In the genomic region with DNA sequence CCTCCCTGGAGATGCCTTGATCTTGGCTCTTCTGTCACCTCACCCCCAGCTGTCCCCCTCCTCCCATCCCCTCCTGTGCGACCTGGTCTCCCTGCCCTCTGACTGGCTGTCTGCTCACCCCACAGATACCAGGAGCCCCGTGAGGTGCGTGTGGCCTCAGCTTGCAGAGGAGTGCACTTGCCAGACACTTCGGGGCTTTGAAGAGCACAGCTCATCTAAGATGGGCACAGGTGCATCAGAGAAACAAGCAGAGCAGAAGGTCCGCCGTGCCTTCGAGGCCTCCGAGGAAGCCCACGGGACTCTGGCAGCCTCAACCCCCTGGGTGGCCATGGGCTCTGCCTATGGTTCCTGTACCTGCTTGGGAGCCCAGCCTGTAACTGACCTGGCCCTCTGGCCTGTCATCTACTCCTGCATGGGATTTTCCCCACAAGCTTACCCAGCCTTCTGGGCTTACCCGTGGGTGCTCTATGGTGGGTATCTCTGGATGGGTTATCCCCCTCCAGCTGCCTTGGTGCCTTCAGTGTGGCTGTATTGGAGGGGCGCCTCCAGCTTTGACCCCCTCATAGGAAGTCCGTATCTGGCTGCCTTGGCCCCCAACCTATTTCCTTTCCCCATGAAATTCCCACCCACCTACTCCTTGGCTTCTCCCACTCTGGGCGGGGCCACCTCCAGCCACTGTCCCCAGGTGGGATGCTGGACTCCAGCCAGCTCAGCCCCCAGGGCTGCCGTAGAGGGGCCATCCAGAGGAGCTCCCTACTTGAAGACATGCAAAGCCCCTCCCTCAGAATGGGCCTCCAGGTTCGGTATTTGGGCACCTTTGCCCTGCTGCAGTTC, we compare ENCODE assay signal across 22 cellular contexts. TPM values are rescaled to one million over a fixed set of nuclear protein-coding genes. Genes with fewer than 3 reads are reported as not detected.
A peak's percentile ranks its signal among the peaks of the same experiment; 100 is the strongest.
DNase-seq lines count a peak whose midpoint lies in the region; ATAC-seq and TF ChIP-seq lines count a peak whose summit lies in the region.
"Had no signal": no experiment of that assay in that cellular context is flagged by ENCODE, and none has a peak within 500 bp of the region (broad histone marks: within the 10 kb centered on the region; RNA-seq: fewer than 3 reads in every experiment).

No MANE protein-coding gene starts in this region.

- H2BK12ac ChIP-seq in neuronal stem cell (ENCODE audit: low read length) (no peak overlapping the region), trophoblast cell (ENCODE audit: low read length) (no peak overlapping the region)

- in situ Hi-C loops in gastrocnemius medialis (cut with MboI; ENCODE audit: low sequenced_read_pairs in 4 of 4): loop anchor here in 1 of 4 donors (25.0 kb wide), 1 partner anchor 434 kb away; no protein-coding TSS in a partner anchor

- no peak overlapping the region for H2AFZ ChIP-seq in neuronal stem cell (ENCODE audit: low read length)
- no peak overlapping the region for H2AFZ ChIP-seq in trophoblast cell (ENCODE audit: insufficient read depth, low read length, poor library complexity)

- H3K14ac ChIP-seq in neuronal stem cell (ENCODE audit: low read length) (peak overlapping the region; percentile 44), trophoblast cell (ENCODE audit: low read length) (no peak overlapping the region)

- no peaks in the 10 kb centered on the region for H3K79me2 ChIP-seq in trophoblast cell (ENCODE audit: control insufficient read depth, insufficient read depth, low read length, poor library complexity)

- H4K91ac ChIP-seq in neuronal stem cell (ENCODE audit: low read depth, low read length, poor library complexity) (no peak overlapping the region), trophoblast cell (ENCODE audit: low read depth, low read length) (no peak overlapping the region)

- peaks cover 2% of the 10 kb centered on the region for H3K9me3 ChIP-seq in endodermal cell (ENCODE audit: control insufficient read depth, low read length)
- H3K9me3 ChIP-seq in neuronal stem cell (replicated peaks in 1 of 2; ENCODE audit: control insufficient read depth in 2 of 2, insufficient read depth in 1 of 2, low read depth in 1 of 2, low read length in 2 of 2): peaks cover 0 to 5% of the 10 kb centered on the region in 2 donors
- no peaks in the 10 kb centered on the region for H3K9me3 ChIP-seq in gastrocnemius medialis
- H3K9me3 ChIP-seq in trophoblast cell (ENCODE audit: insufficient read depth, low read depth, low read length): no peaks in the 10 kb centered on the region
- H3K9me3 ChIP-seq: SK-N-SH had no signal

- H2BK5ac ChIP-seq in neuronal stem cell (ENCODE audit: low read length): no peak overlapping the region
- H2BK5ac ChIP-seq in trophoblast cell (ENCODE audit: low read depth, low read length, poor library complexity): no peak overlapping the region

- H3K18ac ChIP-seq in neuronal stem cell (ENCODE audit: low read length) (peak overlapping the region; percentile 53), trophoblast cell (ENCODE audit: low read length) (no peak overlapping the region)

- H3K4me3 Mint-ChIP-seq in activated CD4-positive, alpha-beta T cell treated with anti-CD3 and anti-CD28 coated beads, Interleukin-2, amount 10 ng/mL, durations not matched to agents 24 days and 14 days: no peak overlapping the region
- no peak overlapping the region for H3K4me3 Mint-ChIP-seq in activated CD4-positive, alpha-beta T cell treated with anti-CD3 and anti-CD28 coated beads for 36 hours
- no peak overlapping the region for H3K4me3 Mint-ChIP-seq in endodermal cell

- H3K79me1 ChIP-seq in neuronal stem cell (ENCODE audit: low read depth, low read length) (no peaks in the 10 kb centered on the region), trophoblast cell (ENCODE audit: low read length) (no peaks in the 10 kb centered on the region)

- peak; percentile 43 for DNase-seq in activated CD4-positive, alpha-beta T cell treated with anti-CD3 and anti-CD28 coated beads, Interleukin-2, amount 10 ng/mL, durations not matched to agents 24 days and 14 days
- DNase-seq in activated CD4-positive, alpha-beta T cell treated with anti-CD3 and anti-CD28 coated beads for 36 hours: no peak
- peak; percentile 34 for DNase-seq in endodermal cell
- DNase-seq in neuronal stem cell (ENCODE audit: low spot score): no peak
- no peak for DNase-seq in gastrocnemius medialis
- DNase-seq in trophoblast cell: no peak
- no peak for DNase-seq in nucleus accumbens (lab: John Stamatoyannopoulos, UW)
- DNase-seq: DMS 273 treated with DMSO at 0.1 percent for 48 hours; GOT3; Kasumi-1; MG63; NCI-H1092 treated with DMSO at 0.1 percent for 48 hours; NCI-H146; NCI-H2081; NK-92 treated with Interleukin-12 subunit alpha and Interleukin-12 subunit beta, amount 100 ng/mL, for 24 hours; SHP77 treated with DMSO at 0.1 percent for 48 hours; SK-N-SH had no signal

- H3K27ac ChIP-seq in endodermal cell (ENCODE audit: low read depth, low read length) (no peak overlapping the region), neuronal stem cell (replicated peaks; ENCODE audit: low read length) (no peak overlapping the region), gastrocnemius medialis (no peak overlapping the region), trophoblast cell (ENCODE audit: low read depth, low read length) (no peak overlapping the region)
- H3K27ac ChIP-seq: 22Rv1 had no signal

- H3K36me3 Mint-ChIP-seq in activated CD4-positive, alpha-beta T cell treated with anti-CD3 and anti-CD28 coated beads, Interleukin-2, amount 10 ng/mL, durations not matched to agents 24 days and 14 days (ENCODE audit: low read depth): no peaks in the 10 kb centered on the region
- no peaks in the 10 kb centered on the region for H3K36me3 Mint-ChIP-seq in activated CD4-positive, alpha-beta T cell treated with anti-CD3 and anti-CD28 coated beads for 36 hours (ENCODE audit: low read depth)
- H3K36me3 Mint-ChIP-seq in endodermal cell (ENCODE audit: low read depth): no peaks in the 10 kb centered on the region
- H3K36me3 Mint-ChIP-seq: CD14-positive monocyte had no signal

- no peak overlapping the region for H2BK15ac ChIP-seq in neuronal stem cell (ENCODE audit: low read length)

- H4K8ac ChIP-seq in neuronal stem cell (ENCODE audit: low read depth, low read length) (peak overlapping the region; percentile 88), trophoblast cell (ENCODE audit: low read depth, low read length) (no peak overlapping the region)

- H2BK120ac ChIP-seq in neuronal stem cell (ENCODE audit: low read depth, low read length) (no peak overlapping the region), trophoblast cell (ENCODE audit: insufficient read depth, low read length, poor library complexity) (no peak overlapping the region)

- H3K4me1 ChIP-seq in endodermal cell (ENCODE audit: control insufficient read depth, insufficient read depth, low read length) (no peaks in the 10 kb centered on the region), neuronal stem cell (ENCODE audit: control insufficient read depth in 2 of 2, insufficient read depth in 1 of 2, low read depth in 1 of 2, low read length in 2 of 2) (peaks cover 0 to 3% of the 10 kb centered on the region in 2 donors), gastrocnemius medialis (no peaks in the 10 kb centered on the region), trophoblast cell (ENCODE audit: control insufficient read depth in 1 of 2, insufficient read depth in 2 of 2, low read length in 2 of 2) (no peaks in the 10 kb centered on the region)

- peaks cover 3% of the 10 kb centered on the region for H3K9me3 Mint-ChIP-seq in activated CD4-positive, alpha-beta T cell treated with anti-CD3 and anti-CD28 coated beads, Interleukin-2, amount 10 ng/mL, durations not matched to agents 24 days and 14 days
- H3K9me3 Mint-ChIP-seq in activated CD4-positive, alpha-beta T cell treated with anti-CD3 and anti-CD28 coated beads for 36 hours (ENCODE audit: low read depth): no peaks in the 10 kb centered on the region
- H3K9me3 Mint-ChIP-seq in endodermal cell: no peaks in the 10 kb centered on the region

- CTCF ChIA-PET in activated CD4-positive, alpha-beta T cell treated with anti-CD3 and anti-CD28 coated beads for 36 hours (lab: Charles Lee): no interaction called here

- ATAC-seq in activated CD4-positive, alpha-beta T cell treated with anti-CD3 and anti-CD28 coated beads for 36 hours: no peak
- ATAC-seq in GM21737 (IDR thresholded peaks at IDR 0.05; ENCODE audit: unreplicated experiment) (no peak), gastrocnemius medialis (no peak)

- peak overlapping the region; percentile 51 for H2AK5ac ChIP-seq in neuronal stem cell (ENCODE audit: low read depth, low read length)
- no peak overlapping the region for H2AK5ac ChIP-seq in trophoblast cell (ENCODE audit: low read length)

- H3K23ac ChIP-seq in neuronal stem cell (ENCODE audit: low read depth, low read length, poor library complexity) (peak overlapping the region; percentile 82), trophoblast cell (ENCODE audit: low read length) (no peak overlapping the region)

- H3K27me3 ChIP-seq in endodermal cell (ENCODE audit: control insufficient read depth, insufficient read depth, low read length, poor library complexity, severe bottlenecking) (no peaks in the 10 kb centered on the region), neuronal stem cell (ENCODE audit: control insufficient read depth in 3 of 3, insufficient read depth in 3 of 3, low read depth in 1 of 3, low read length in 3 of 3) (peaks cover 0 to 2% (median 0%) of the 10 kb centered on the region in 3 experiments), gastrocnemius medialis (no peaks in the 10 kb centered on the region), trophoblast cell (ENCODE audit: insufficient read depth, low read length) (no peaks in the 10 kb centered on the region)

- TF ChIP-seq POLR2A in gastrocnemius medialis (IDR thresholded peaks at IDR 0.05): no peak

- no peak overlapping the region for H3K9ac ChIP-seq in endodermal cell (ENCODE audit: extremely low read depth, low read length, poor library complexity, severe bottlenecking)
- peak overlapping the region; percentile 3 for H3K9ac ChIP-seq in neuronal stem cell (ENCODE audit: low read depth, low read length, poor library complexity)
- H3K9ac ChIP-seq in trophoblast cell (ENCODE audit: low read length): no peak overlapping the region
- H3K9ac ChIP-seq: SK-N-SH had no signal

- H3K36me3 ChIP-seq in endodermal cell (ENCODE audit: control insufficient read depth, insufficient read depth, low read length): no peaks in the 10 kb centered on the region
- no peaks in the 10 kb centered on the region for H3K36me3 ChIP-seq in neuronal stem cell (replicated peaks in 1 of 2; ENCODE audit: control insufficient read depth in 2 of 2, insufficient read depth in 2 of 2, low read length in 2 of 2)
- H3K36me3 ChIP-seq in gastrocnemius medialis: no peaks in the 10 kb centered on the region
- H3K36me3 ChIP-seq in trophoblast cell (ENCODE audit: control insufficient read depth in 1 of 2, insufficient read depth in 2 of 2, low read length in 2 of 2): no peaks in the 10 kb centered on the region
- H3K36me3 ChIP-seq: MG63 had no signal

- peaks cover 6% of the 10 kb centered on the region for H3K27me3 Mint-ChIP-seq in activated CD4-positive, alpha-beta T cell treated with anti-CD3 and anti-CD28 coated beads, Interleukin-2, amount 10 ng/mL, durations not matched to agents 24 days and 14 days
- H3K27me3 Mint-ChIP-seq in activated CD4-positive, alpha-beta T cell treated with anti-CD3 and anti-CD28 coated beads for 36 hours: no peaks in the 10 kb centered on the region
- H3K27me3 Mint-ChIP-seq in endodermal cell (ENCODE audit: insufficient read depth): peaks cover 3% of the 10 kb centered on the region

- H3K4me2 ChIP-seq in neuronal stem cell (ENCODE audit: insufficient read depth, low read length, poor library complexity, severe bottlenecking) (no peak overlapping the region), trophoblast cell (ENCODE audit: low read length) (no peak overlapping the region)
- H3K4me2 ChIP-seq: SK-N-SH had no signal

- 89 to 92% methylated on average over 10 to 15 of the region's 15 CpGs for WGBS in endodermal cell (ENCODE audit: insufficient coverage in 1 of 2, insufficient read length in 1 of 2), 2 experiments
- WGBS in neuronal stem cell (ENCODE audit: extremely low coverage in 2 of 2, insufficient read length in 2 of 2, insufficient replicate concordance in 1 of 2), 2 donors: no CpG with 5 or more reads among the region's 15 CpGs
- no CpG with 5 or more reads among the region's 15 CpGs for WGBS in trophoblast cell (ENCODE audit: extremely low coverage, insufficient coverage, insufficient read length)

- H3K4me3 ChIP-seq in endodermal cell (ENCODE audit: low read length) (no peak overlapping the region), neuronal stem cell (ENCODE audit: low read length in 2 of 2) (no peak overlapping the region), gastrocnemius medialis (no peak overlapping the region), trophoblast cell (ENCODE audit: low read depth, low read length) (no peak overlapping the region)
- H3K4me3 ChIP-seq: MG63 had no signal

- intact Hi-C loops in activated CD4-positive, alpha-beta T cell treated with anti-CD3 and anti-CD28 coated beads, Interleukin-2, amount 10 ng/mL, durations not matched to agents 24 days and 14 days (cut with micrococcal nuclease): no loop called here
- intact Hi-C loops in activated CD4-positive, alpha-beta T cell treated with anti-CD3 and anti-CD28 coated beads for 36 hours (cut with DNase I, micrococcal nuclease): no loop called here
- intact Hi-C loops in gastrocnemius medialis (cut with DNase I; ENCODE audit: low total_unique reads): no loop called here

- TF ChIP-seq CTCF in endodermal cell (conservative IDR thresholded peaks at IDR 0.05) (no peak), gastrocnemius medialis (IDR thresholded peaks at IDR 0.05 in 4 of 5, conservative IDR thresholded peaks at IDR 0.05 in 1 of 5) (no peak)

- H3K27ac Mint-ChIP-seq in activated CD4-positive, alpha-beta T cell treated with anti-CD3 and anti-CD28 coated beads, Interleukin-2, amount 10 ng/mL, durations not matched to agents 24 days and 14 days: no peak overlapping the region
- no peak overlapping the region for H3K27ac Mint-ChIP-seq in activated CD4-positive, alpha-beta T cell treated with anti-CD3 and anti-CD28 coated beads for 36 hours
- no peak overlapping the region for H3K27ac Mint-ChIP-seq in endodermal cell

- POLR2A ChIA-PET in activated CD4-positive, alpha-beta T cell treated with anti-CD3 and anti-CD28 coated beads for 36 hours (lab: Charles Lee): no interaction called here

- H3K4ac ChIP-seq in neuronal stem cell (ENCODE audit: low read length): peak overlapping the region; percentile 56
- no peak overlapping the region for H3K4ac ChIP-seq in trophoblast cell (ENCODE audit: low read depth, low read length)

- H4K12ac ChIP-seq in trophoblast cell (ENCODE audit: low read depth, low read length): no peak overlapping the region

- H3K4me1 Mint-ChIP-seq in activated CD4-positive, alpha-beta T cell treated with anti-CD3 and anti-CD28 coated beads, Interleukin-2, amount 10 ng/mL, durations not matched to agents 24 days and 14 days: no peaks in the 10 kb centered on the region
- H3K4me1 Mint-ChIP-seq in activated CD4-positive, alpha-beta T cell treated with anti-CD3 and anti-CD28 coated beads for 36 hours: no peaks in the 10 kb centered on the region
- peaks cover 2% of the 10 kb centered on the region for H3K4me1 Mint-ChIP-seq in endodermal cell

RNA-seq across cellular contexts. Expression of gene PRR23E, which starts 3.8 kb away (rescaled TPM):
- not detected in 2 replicates for total RNA-seq in activated CD4-positive, alpha-beta T cell treated with anti-CD3 and anti-CD28 coated beads, Interleukin-2, amount 10 ng/mL, durations not matched to agents 24 days and 14 days
- not detected for total RNA-seq in activated CD4-positive, alpha-beta T cell treated with anti-CD3 and anti-CD28 coated beads for 36 hours
- total RNA-seq in endodermal cell (not detected), gastrocnemius medialis (not detected)
- not detected for polyA plus RNA-seq in endodermal cell (2013, experiment 1 of 2)
- polyA plus RNA-seq in endodermal cell (2013, experiment 2 of 2): not detected
- polyA plus RNA-seq in neuronal stem cell (2013, experiment 1 of 2): not detected
- not detected for polyA plus RNA-seq in neuronal stem cell (2013, experiment 2 of 2)
- not detected in 2 replicates for polyA plus RNA-seq in trophoblast cell (2013)
- total RNA-seq: NCI-H460, OCI-LY7 had no signal
- polyA plus RNA-seq: CD14-positive monocyte, SK-N-SH had no signal

Comparison
In these comparisons a context has a peak if more than half of its experiments do, and no peak if none do; other contexts are left out.
1. DNase-seq: peak in activated CD4-positive, alpha-beta T cell treated with anti-CD3 and anti-CD28 coated beads, Interleukin-2, amount 10 ng/mL, durations not matched to agents 24 days and 14 days (single experiment) and endodermal cell (single experiment); none in activated CD4-positive, alpha-beta T cell treated with anti-CD3 and anti-CD28 coated beads for 36 hours (single experiment), neuronal stem cell (single experiment), gastrocnemius medialis (0 of 2), trophoblast cell (0 of 2) and nucleus accumbens (0 of 56).